In the genomic region with DNA sequence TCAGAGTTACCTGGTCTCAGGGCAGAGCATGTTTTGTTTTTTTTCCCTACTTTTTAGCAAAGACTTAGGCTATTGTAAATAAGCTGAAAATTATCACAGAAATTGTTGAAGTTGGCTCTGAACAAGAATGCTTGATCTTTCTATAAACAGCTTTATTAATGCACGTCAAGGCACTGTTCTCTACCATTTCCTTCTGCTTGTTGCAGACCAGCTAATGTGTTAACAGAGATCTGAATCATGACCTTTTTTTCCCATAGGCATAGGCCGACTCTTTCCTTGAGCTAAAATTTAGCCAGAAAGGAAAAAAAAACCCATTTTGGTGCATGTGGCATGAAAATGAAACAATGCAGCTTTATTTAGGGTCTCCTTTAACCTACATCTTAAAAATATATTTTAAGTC, we compare ENCODE assay signal across 24 cellular contexts.
"Had no signal": no experiment of that assay in that cellular context is flagged by ENCODE, and none has a peak within 500 bp of the region (broad histone marks: within the 10 kb centered on the region; RNA-seq: fewer than 3 reads in every experiment).

No MANE protein-coding gene starts in this region.

- H3K27me3 Mint-ChIP-seq: progenitor cell of endocrine pancreas had no signal

- H3K27ac ChIP-seq: dorsolateral prefrontal cortex, esophagus squamous epithelium, foreskin keratinocyte, hepatocyte, neural progenitor cell, ovary, tibial artery, upper lobe of left lung, vagina had no signal

- H3K27me3 ChIP-seq: dorsolateral prefrontal cortex, esophagus squamous epithelium, foreskin keratinocyte, hepatocyte, neural progenitor cell, ovary, tibial artery, upper lobe of left lung, vagina had no signal

- H3K27ac Mint-ChIP-seq: mesothelial cell of epicardium; natural killer cell; neural progenitor cell; progenitor cell of endocrine pancreas; stimulated activated memory B cell treated with anti-CD40 and anti-IgM and Interleukin-4, amounts not matched to agents 10 μg/mL and 1 μg/mL and 100 μg/mL, for 72 hours; stimulated activated naive CD8-positive, alpha-beta T cell treated with anti-CD3 and anti-CD28 coated beads, Interleukin-15, Interleukin-2, amounts not matched to agents 100 ng/mL and 50 ng/mL, for 24 hours had no signal

- H3K4me2 ChIP-seq: hepatocyte, neural progenitor cell had no signal

- H3K9me3 ChIP-seq: esophagus squamous epithelium, ovary, tibial artery, upper lobe of left lung, vagina had no signal

- H3K79me2 ChIP-seq: hepatocyte had no signal

- DNase-seq: cortex of kidney; dorsolateral prefrontal cortex; effector CD8-positive, alpha-beta T cell; esophagus squamous epithelium; foreskin keratinocyte; head of caudate nucleus; mammary epithelial cell; natural killer cell; nucleus accumbens; ovary; right cardiac atrium; small intestine; stimulated activated CD4-positive, alpha-beta T cell treated with anti-CD3 and anti-CD28 coated beads, Interleukin-4, amount 100 ng/mL, for 1 hour; stimulated activated CD8-positive, alpha-beta memory T cell treated with anti-CD3 and anti-CD28 coated beads, Interleukin-4, amount 100 ng/mL, for 48 hours; tibial artery; upper lobe of left lung had no signal

- H3K4me1 Mint-ChIP-seq: natural killer cell; stimulated activated memory B cell treated with anti-CD40 and anti-IgM and Interleukin-4, amounts not matched to agents 10 μg/mL and 1 μg/mL and 100 μg/mL, for 72 hours had no signal

- H3K36me3 ChIP-seq: esophagus squamous epithelium, neural progenitor cell, ovary, tibial artery, upper lobe of left lung, vagina had no signal

- H2AFZ ChIP-seq: hepatocyte had no signal

- H3K9me3 Mint-ChIP-seq: natural killer cell; stimulated activated memory B cell treated with anti-CD40 and anti-IgM and Interleukin-4, amounts not matched to agents 10 μg/mL and 1 μg/mL and 100 μg/mL, for 72 hours had no signal

- H3K4me1 ChIP-seq: esophagus squamous epithelium, foreskin keratinocyte, upper lobe of left lung, vagina had no signal

- H3K4me3 Mint-ChIP-seq: mesothelial cell of epicardium; natural killer cell; neural progenitor cell; stimulated activated memory B cell treated with anti-CD40 and anti-IgM and Interleukin-4, amounts not matched to agents 10 μg/mL and 1 μg/mL and 100 μg/mL, for 72 hours; stimulated activated naive CD8-positive, alpha-beta T cell treated with anti-CD3 and anti-CD28 coated beads, Interleukin-15, Interleukin-2, amounts not matched to agents 100 ng/mL and 50 ng/mL, for 24 hours had no signal

- H3K9ac ChIP-seq: neural progenitor cell had no signal

- ATAC-seq: foreskin keratinocyte; left lobe of liver; natural killer cell; right cardiac atrium; stimulated activated memory B cell treated with anti-CD40 and anti-IgM and Interleukin-4, amounts not matched to agents 10 μg/mL and 1 μg/mL and 100 μg/mL, for 72 hours had no signal

- H3K4me3 ChIP-seq: dorsolateral prefrontal cortex, esophagus squamous epithelium, hepatocyte, neural progenitor cell, ovary, tibial artery, upper lobe of left lung, vagina had no signal

- H3K36me3 Mint-ChIP-seq: natural killer cell; neural progenitor cell; stimulated activated memory B cell treated with anti-CD40 and anti-IgM and Interleukin-4, amounts not matched to agents 10 μg/mL and 1 μg/mL and 100 μg/mL, for 72 hours had no signal
